5 cellular contexts compared by ENCODE assay signal in genomic region chr16:16265044-16265443, GRCh38. TPM values are rescaled to one million over a fixed set of nuclear protein-coding genes. Genes with fewer than 3 reads are reported as not detected.
"Had no signal": no experiment of that assay in that cellular context is flagged by ENCODE, and none has a peak within 500 bp of the region (broad histone marks: within the 10 kb centered on the region; RNA-seq: fewer than 3 reads in every experiment).

No MANE protein-coding gene starts in this region.

RNA-seq across cellular contexts. Expression of gene ABCC6, which starts 41.8 kb away (rescaled TPM):
- total RNA-seq: activated CD4-positive, alpha-beta T cell treated with anti-CD3 and anti-CD28 coated beads, Interleukin-2, amount 10 ng/mL, durations not matched to agents 7 days and 5 days; activated naive CD4-positive, alpha-beta T cell treated with anti-CD3 and anti-CD28 coated beads, Interleukin-2, amount 50 U/mL, for 72 hours; activated naive CD8-positive, alpha-beta T cell treated with anti-CD3 and anti-CD28 coated beads, Interleukin-2, amount 10 ng/mL, durations not matched to agents 7 days and 5 days; activated T-cell treated with anti-CD3 and anti-CD28 coated beads, Interleukin-2, amount 50 U/mL, for 72 hours; T-helper 17 cell had no signal
